Comparison of ENCODE assay signal across 9 cellular contexts in genomic region chr7:30136743-30137485, GRCh38. TPM values are rescaled to one million over a fixed set of nuclear protein-coding genes. Genes with fewer than 3 reads are reported as not detected.
DNase-seq lines count a peak whose midpoint lies in the region; FAIRE-seq and TF ChIP-seq lines count a peak whose summit lies in the region.
"Had no signal": no experiment of that assay in that cellular context is flagged by ENCODE, and none has a peak within 500 bp of the region (broad histone marks: within the 10 kb centered on the region; RNA-seq: fewer than 3 reads in every experiment).

No MANE protein-coding gene starts in this region.

- WGBS in suprapubic skin, result 68% methylated on average over 7 of the region's 7 CpGs

- POLR2A ChIA-PET in activated CD4-positive, alpha-beta T cell treated with anti-CD3 and anti-CD28 coated beads, Interleukin-2, amount 10 ng/mL, durations not matched to agents 7 days and 5 days (lab: Charles Lee), result no interaction called here

- H3K27me3 ChIP-seq in astrocyte (ENCODE audit: insufficient read depth, low read length) (no peaks in the 10 kb centered on the region), layer of hippocampus (ENCODE audit: control insufficient read depth, insufficient read depth, low read length) (no peaks in the 10 kb centered on the region), suprapubic skin (no peaks in the 10 kb centered on the region)

- TF ChIP-seq POLR2A in suprapubic skin (IDR thresholded peaks at IDR 0.05), result no peak

- no peak for TF ChIP-seq CTCF in astrocyte (IDR thresholded peaks at IDR 0.05; ENCODE audit: insufficient read depth, low read depth, low read length)
- no peak for TF ChIP-seq CTCF in suprapubic skin (IDR thresholded peaks at IDR 0.05)

- H3K36me3 ChIP-seq in astrocyte (ENCODE audit: insufficient read depth, low read length) (no peaks in the 10 kb centered on the region), suprapubic skin (no peaks in the 10 kb centered on the region)

- H3K27ac ChIP-seq in astrocyte (ENCODE audit: low read depth, low read length) (no peak overlapping the region), layer of hippocampus (ENCODE audit: low read depth, low read length) (peak overlapping the region; percentile 98), suprapubic skin (peak overlapping the region; percentile 96)

- H3K79me2 ChIP-seq in astrocyte (ENCODE audit: insufficient read depth, low read length), result no peaks in the 10 kb centered on the region

- H2AFZ ChIP-seq in astrocyte (ENCODE audit: low read depth, low read length), result no peak overlapping the region

- no peak for TF ChIP-seq EP300 in suprapubic skin (IDR thresholded peaks at IDR 0.05)

- no peaks in the 10 kb centered on the region for H3K9me3 Mint-ChIP-seq in activated CD4-positive, alpha-beta T cell treated with anti-CD3 and anti-CD28 coated beads, Interleukin-2, amount 10 ng/mL, durations not matched to agents 7 days and 5 days
- no peaks in the 10 kb centered on the region for H3K9me3 Mint-ChIP-seq in astrocyte (ENCODE audit: unreplicated experiment)

- CTCF ChIA-PET in activated CD4-positive, alpha-beta T cell treated with anti-CD3 and anti-CD28 coated beads, Interleukin-2, amount 10 ng/mL, durations not matched to agents 7 days and 5 days (lab: Charles Lee), result interaction anchor here (0.7 kb wide), 1 partner anchor 17 kb away, joined by 3 read pairs; no protein-coding TSS in a partner anchor

- no peak overlapping the region for H3K27ac Mint-ChIP-seq in activated CD4-positive, alpha-beta T cell treated with anti-CD3 and anti-CD28 coated beads, Interleukin-2, amount 10 ng/mL, durations not matched to agents 7 days and 5 days
- H3K27ac Mint-ChIP-seq in astrocyte (ENCODE audit: unreplicated experiment), result no peak overlapping the region

- peaks cover 7% of the 10 kb centered on the region for H3K4me1 Mint-ChIP-seq in activated CD4-positive, alpha-beta T cell treated with anti-CD3 and anti-CD28 coated beads, Interleukin-2, amount 10 ng/mL, durations not matched to agents 7 days and 5 days
- no peaks in the 10 kb centered on the region for H3K4me1 Mint-ChIP-seq in astrocyte (ENCODE audit: low read depth, unreplicated experiment)

- peak overlapping the region; percentile 73 for H3K4me3 Mint-ChIP-seq in activated CD4-positive, alpha-beta T cell treated with anti-CD3 and anti-CD28 coated beads, Interleukin-2, amount 10 ng/mL, durations not matched to agents 7 days and 5 days
- peak overlapping the region; percentile 92 for H3K4me3 Mint-ChIP-seq in astrocyte (ENCODE audit: unreplicated experiment)

- DNase-seq in activated CD4-positive, alpha-beta T cell treated with anti-CD3 and anti-CD28 coated beads, Interleukin-2, amount 10 ng/mL, durations not matched to agents 7 days and 5 days, result no peak
- no peak for DNase-seq in activated CD4-positive, alpha-beta T cell treated with anti-CD3 and anti-CD28 coated beads, Interleukin-2, amount 50 U/mL, for 48 hours
- DNase-seq in astrocyte (ENCODE audit: low read depth) (no peak), suprapubic skin (ENCODE audit: low spot score in 2 of 2) (no peak), A172 (ENCODE audit: low spot score) (no peak), NOMO-1 treated with DMSO at 0.1 percent for 48 hours (lab: John Stamatoyannopoulos, UW; ENCODE audit: unreplicated experiment) (no peak), HK-2 (ENCODE audit: unreplicated experiment) (no peak)
- DNase-seq: AML-193 had no signal

- H3K9ac ChIP-seq in astrocyte (ENCODE audit: low read length), result no peak overlapping the region

- H3K4me1 ChIP-seq in astrocyte (ENCODE audit: insufficient read depth, low read length) (no peaks in the 10 kb centered on the region), suprapubic skin (peaks cover 36% of the 10 kb centered on the region)

- FAIRE-seq in astrocyte (lab: Jason Lieb, UNC), result no peak

- no peaks in the 10 kb centered on the region for H4K20me1 ChIP-seq in astrocyte (ENCODE audit: insufficient read depth, low read length)

- H3K9me3 ChIP-seq in astrocyte (ENCODE audit: insufficient read depth, low read depth, low read length) (no peaks in the 10 kb centered on the region), suprapubic skin (no peaks in the 10 kb centered on the region)

- peak overlapping the region; percentile 94 for H3K4me2 ChIP-seq in astrocyte (ENCODE audit: low read length)

- peaks cover 13% of the 10 kb centered on the region for H3K27me3 Mint-ChIP-seq in activated CD4-positive, alpha-beta T cell treated with anti-CD3 and anti-CD28 coated beads, Interleukin-2, amount 10 ng/mL, durations not matched to agents 7 days and 5 days
- H3K27me3 Mint-ChIP-seq in astrocyte (ENCODE audit: low read depth, unreplicated experiment), result no peaks in the 10 kb centered on the region

- H3K4me3 ChIP-seq in astrocyte (ENCODE audit: insufficient read depth, low read depth, low read length), result no peak overlapping the region
- H3K4me3 ChIP-seq in suprapubic skin, result peak overlapping the region; percentile 99

- no peaks in the 10 kb centered on the region for H3K36me3 Mint-ChIP-seq in activated CD4-positive, alpha-beta T cell treated with anti-CD3 and anti-CD28 coated beads, Interleukin-2, amount 10 ng/mL, durations not matched to agents 7 days and 5 days (ENCODE audit: low read depth)
- H3K36me3 Mint-ChIP-seq in astrocyte (ENCODE audit: low read depth, unreplicated experiment), result peaks cover 1% of the 10 kb centered on the region

RNA-seq across cellular contexts. Expression of gene MTURN, which starts 2.1 kb away (rescaled TPM):
- total RNA-seq in activated CD4-positive, alpha-beta T cell treated with anti-CD3 and anti-CD28 coated beads, Interleukin-2, amount 10 ng/mL, durations not matched to agents 7 days and 5 days, result 1 to 10 TPM; 3.7 to 4.1 TPM
- total RNA-seq in astrocyte, result 8.4 and 9.3 TPM in 2 replicates
- 100 to 1,000 TPM in 1 of 4 donors, 10 to 100 TPM in 3; 42.9 to 103 (median 58.0) TPM for total RNA-seq in suprapubic skin
- 8.6 and 10.9 TPM in 2 replicates for total RNA-seq in A172 (2014; rRNA removed; shearing (Covaris generic))
